26 cellular contexts compared by ENCODE assay signal in genomic region chr12:66152732-66153131, GRCh38. TPM values are rescaled to one million over a fixed set of nuclear protein-coding genes. Genes with fewer than 3 reads are reported as not detected.
DNase-seq lines count a peak whose midpoint lies in the region; ATAC-seq and TF ChIP-seq lines count a peak whose summit lies in the region.
"Had no signal": no experiment of that assay in that cellular context is flagged by ENCODE, and none has a peak within 500 bp of the region (broad histone marks: within the 10 kb centered on the region; RNA-seq: fewer than 3 reads in every experiment).

No MANE protein-coding gene starts in this region.

- H3K36me3 Mint-ChIP-seq in activated CD8-positive, alpha-beta T cell treated with anti-CD3 and anti-CD28 coated beads for 36 hours (ENCODE audit: low read depth), result peaks cover 29% of the 10 kb centered on the region
- peaks cover 22% of the 10 kb centered on the region for H3K36me3 Mint-ChIP-seq in activated CD8-positive, alpha-beta T cell treated with anti-CD3 and anti-CD28 coated beads, Interleukin-2, amount 10 ng/mL, durations not matched to agents 7 days and 5 days (ENCODE audit: low read depth)
- H3K36me3 Mint-ChIP-seq: natural killer cell, type B pancreatic cell had no signal

- TF ChIP-seq EP300 in SK-N-SH (IDR thresholded peaks at IDR 0.05; ENCODE audit: borderline replicate concordance in 1 of 2, low read depth in 1 of 2, low read length in 1 of 2), result no peak

- H3F3A ChIP-seq in SK-N-SH (replicated peaks; ENCODE audit: insufficient read depth), result peaks cover 22% of the 10 kb centered on the region

- H3K4me2 ChIP-seq in SK-N-SH (peak overlapping the region; percentile 63), skeletal muscle satellite cell (ENCODE audit: low read length) (peak overlapping the region; percentile 28)

- H4K20me1 ChIP-seq in SK-N-SH (ENCODE audit: insufficient read depth), result no peaks in the 10 kb centered on the region

- ATAC-seq in activated CD8-positive, alpha-beta T cell treated with anti-CD3 and anti-CD28 coated beads for 36 hours, result no peak
- ATAC-seq in activated CD8-positive, alpha-beta T cell treated with anti-CD3 and anti-CD28 coated beads, Interleukin-2, amount 10 ng/mL, durations not matched to agents 7 days and 5 days, result no peak
- ATAC-seq: activated CD4-positive, CD25-positive, alpha-beta regulatory T cell treated with anti-CD3 and anti-CD28 coated beads, Interleukin-2, amount 50 U/mL, for 24 hours; effector memory CD8-positive, alpha-beta T cell; natural killer cell had no signal

- POLR2A ChIA-PET in activated CD8-positive, alpha-beta T cell treated with anti-CD3 and anti-CD28 coated beads for 36 hours (lab: Charles Lee), result no interaction called here
- POLR2A ChIA-PET in activated CD8-positive, alpha-beta T cell treated with anti-CD3 and anti-CD28 coated beads, Interleukin-2, amount 10 ng/mL, durations not matched to agents 7 days and 5 days (lab: Charles Lee), result interaction anchor here (0.7 kb wide), 1 partner anchor 16 kb away, joined by 3 read pairs; no protein-coding TSS in a partner anchor
- POLR2A ChIA-PET in SK-N-SH (lab: Yijun Ruan, JAX), result no interaction called here

- H3K4me3 Mint-ChIP-seq in activated CD8-positive, alpha-beta T cell treated with anti-CD3 and anti-CD28 coated beads for 36 hours, result no peak overlapping the region
- H3K4me3 Mint-ChIP-seq in activated CD8-positive, alpha-beta T cell treated with anti-CD3 and anti-CD28 coated beads, Interleukin-2, amount 10 ng/mL, durations not matched to agents 7 days and 5 days, result no peak overlapping the region
- H3K4me3 Mint-ChIP-seq: effector memory CD8-positive, alpha-beta T cell; H9; natural killer cell; type B pancreatic cell had no signal

- 54% methylated on average over 1 of the region's 1 CpG for WGBS in SK-N-SH (ENCODE audit: low lambda C conversion rate)

- peaks cover 35% of the 10 kb centered on the region for H3K4me1 Mint-ChIP-seq in activated CD8-positive, alpha-beta T cell treated with anti-CD3 and anti-CD28 coated beads for 36 hours (ENCODE audit: low read depth)
- no peaks in the 10 kb centered on the region for H3K4me1 Mint-ChIP-seq in activated CD8-positive, alpha-beta T cell treated with anti-CD3 and anti-CD28 coated beads, Interleukin-2, amount 10 ng/mL, durations not matched to agents 7 days and 5 days (ENCODE audit: low read depth)
- H3K4me1 Mint-ChIP-seq: H9 had no signal

- H3K27me3 Mint-ChIP-seq in activated CD8-positive, alpha-beta T cell treated with anti-CD3 and anti-CD28 coated beads for 36 hours, result no peaks in the 10 kb centered on the region
- no peaks in the 10 kb centered on the region for H3K27me3 Mint-ChIP-seq in activated CD8-positive, alpha-beta T cell treated with anti-CD3 and anti-CD28 coated beads, Interleukin-2, amount 10 ng/mL, durations not matched to agents 7 days and 5 days (ENCODE audit: low read depth)
- H3K27me3 Mint-ChIP-seq: effector memory CD8-positive, alpha-beta T cell had no signal

- H3K4me1 ChIP-seq in SK-N-SH (ENCODE audit: control insufficient read depth in 1 of 2, insufficient read depth in 2 of 2, low read depth in 1 of 2, low read length in 1 of 2) (peaks cover 0 to 19% of the 10 kb centered on the region in 2 experiments; a peak in 2 of 4 replicates), skeletal muscle satellite cell (ENCODE audit: control insufficient read depth, insufficient read depth, low read length) (peaks cover 29% of the 10 kb centered on the region)

- CTCF ChIA-PET in activated CD8-positive, alpha-beta T cell treated with anti-CD3 and anti-CD28 coated beads for 36 hours (lab: Charles Lee), result no interaction called here
- CTCF ChIA-PET in activated CD8-positive, alpha-beta T cell treated with anti-CD3 and anti-CD28 coated beads, Interleukin-2, amount 10 ng/mL, durations not matched to agents 7 days and 5 days (lab: Charles Lee), result interaction anchor here (1.2 kb wide), 1 partner anchor 16 kb away, joined by 4 read pairs; the partner anchor contains the start of gene TMBIM4
- CTCF ChIA-PET in SK-N-SH (lab: Yijun Ruan, JAX), result no interaction called here

- peak overlapping the region in 1 of 2 experiments; percentile 85; a peak in 2 of 4 replicates for H3K27ac ChIP-seq in SK-N-SH (ENCODE audit: low read depth in 2 of 2, low read length in 1 of 2)

- H3K4me3 ChIP-seq in SK-N-SH (ENCODE audit: low read depth in 2 of 2, low read length in 1 of 2) (no peak overlapping the region; a peak in 1 of 4 replicates), fibroblast of mammary gland (ENCODE audit: control insufficient read depth, low read depth, low read length) (no peak overlapping the region), skeletal muscle satellite cell (ENCODE audit: low read length) (no peak overlapping the region)
- H3K4me3 ChIP-seq: SK-N-MC, stomach had no signal

- peak overlapping the region; percentile 20 for H3K27ac Mint-ChIP-seq in activated CD8-positive, alpha-beta T cell treated with anti-CD3 and anti-CD28 coated beads for 36 hours
- no peak overlapping the region for H3K27ac Mint-ChIP-seq in activated CD8-positive, alpha-beta T cell treated with anti-CD3 and anti-CD28 coated beads, Interleukin-2, amount 10 ng/mL, durations not matched to agents 7 days and 5 days
- H3K27ac Mint-ChIP-seq: H9, type B pancreatic cell had no signal

- peak overlapping the region; percentile 39; the same call in 1 of the 2 replicates for H3K9ac ChIP-seq in SK-N-SH
- H3K9ac ChIP-seq in skeletal muscle satellite cell (ENCODE audit: low read depth, low read length), result no peak overlapping the region

- peaks cover 10 to 25% of the 10 kb centered on the region in 2 experiments for H3K36me3 ChIP-seq in SK-N-SH (replicated peaks in 1 of 2; ENCODE audit: control insufficient read depth in 1 of 2, insufficient read depth in 2 of 2, low read length in 1 of 2)
- H3K36me3 ChIP-seq in skeletal muscle satellite cell (ENCODE audit: insufficient read depth, low read length), result peaks cover 14% of the 10 kb centered on the region

- H2AFZ ChIP-seq in SK-N-SH (ENCODE audit: low read depth), result no peak overlapping the region

- H3K79me2 ChIP-seq in SK-N-SH (ENCODE audit: insufficient read depth), result peaks cover 28% of the 10 kb centered on the region

- DNase-seq in activated CD8-positive, alpha-beta T cell treated with anti-CD3 and anti-CD28 coated beads for 36 hours, result no peak
- no peak for DNase-seq in activated CD8-positive, alpha-beta T cell treated with anti-CD3 and anti-CD28 coated beads, Interleukin-2, amount 10 ng/mL, durations not matched to agents 7 days and 5 days
- DNase-seq in SK-N-SH (no peak), fibroblast of mammary gland (ENCODE audit: low read depth) (peak; percentile 77), globus pallidus (ENCODE audit: low spot score) (no peak), NCI-H1105 treated with DMSO at 0.1 percent for 48 hours (lab: John Stamatoyannopoulos, UW) (no peak), HPDE6-E6E7 (ENCODE audit: extremely low spot score) (no peak)
- DNase-seq: activated effector memory CD4-positive, alpha-beta T cell treated with Interleukin-2 at 50 U/mL for 16 hours; anterior cingulate cortex; effector memory CD8-positive, alpha-beta T cell; H9; hypothalamus; mesendoderm; natural killer cell; NCI-H2029; NCI-H446; NK-92 treated with Interleukin-12 subunit alpha and Interleukin-12 subunit beta, amount 100 ng/mL, for 24 hours; small intestine; stimulated activated CD4-positive, alpha-beta T cell treated with anti-CD3 and anti-CD28 coated beads, Interleukin-2, amount 100 ng/mL, for 48 hours; stomach; T1000 had no signal

- H3K27me3 ChIP-seq in SK-N-SH (ENCODE audit: insufficient read depth), result no peaks in the 10 kb centered on the region
- no peaks in the 10 kb centered on the region for H3K27me3 ChIP-seq in skeletal muscle satellite cell (ENCODE audit: control insufficient read depth, insufficient read depth, low read length)
- H3K27me3 ChIP-seq: stomach had no signal

- no peak for TF ChIP-seq CTCF in activated CD8-positive, alpha-beta T cell treated with anti-CD3 and anti-CD28 coated beads for 36 hours (IDR thresholded peaks at IDR 0.05)
- TF ChIP-seq CTCF in SK-N-SH (IDR thresholded peaks at IDR 0.05) (no peak), fibroblast of mammary gland (conservative IDR thresholded peaks at IDR 0.05; ENCODE audit: control insufficient read depth, insufficient read depth, low read depth, low read length) (no peak)

- no peaks in the 10 kb centered on the region for H3K9me2 ChIP-seq in SK-N-SH

- intact Hi-C loops in activated CD8-positive, alpha-beta T cell treated with anti-CD3 and anti-CD28 coated beads for 36 hours (cut with micrococcal nuclease), result no loop called here

- TF ChIP-seq RAD21 in SK-N-SH (IDR thresholded peaks at IDR 0.05; ENCODE audit: low read length), result no peak

- no peaks in the 10 kb centered on the region for H3K9me3 Mint-ChIP-seq in activated CD8-positive, alpha-beta T cell treated with anti-CD3 and anti-CD28 coated beads for 36 hours
- no peaks in the 10 kb centered on the region for H3K9me3 Mint-ChIP-seq in activated CD8-positive, alpha-beta T cell treated with anti-CD3 and anti-CD28 coated beads, Interleukin-2, amount 10 ng/mL, durations not matched to agents 7 days and 5 days (ENCODE audit: insufficient read depth)
- H3K9me3 Mint-ChIP-seq: effector memory CD8-positive, alpha-beta T cell; H9; natural killer cell; type B pancreatic cell had no signal

- H3K9me3 ChIP-seq in SK-N-SH (no peaks in the 10 kb centered on the region), skeletal muscle satellite cell (replicated peaks; ENCODE audit: low read length) (no peaks in the 10 kb centered on the region)
- H3K9me3 ChIP-seq: stomach had no signal

RNA-seq across cellular contexts. Expression of gene TMBIM4, which starts 17.1 kb away (rescaled TPM):
- 10 to 100 TPM; 41.7 to 45.8 TPM for total RNA-seq in activated CD8-positive, alpha-beta T cell treated with anti-CD3 and anti-CD28 coated beads for 36 hours
- 10 to 100 TPM; 60.5 to 61.6 TPM for total RNA-seq in activated CD8-positive, alpha-beta T cell treated with anti-CD3 and anti-CD28 coated beads, Interleukin-2, amount 10 ng/mL, durations not matched to agents 7 days and 5 days
- 68.5 and 94.6 TPM in 2 replicates for polyA plus RNA-seq in SK-N-SH (2012; rRNA removed)
- polyA plus RNA-seq in SK-N-SH (2012; cell fraction: cytosol; rRNA removed), result 88.9 and 103 TPM in 2 replicates
- 22.3 and 35.3 TPM in 2 replicates for polyA plus RNA-seq in SK-N-SH (2012; cell fraction: nucleus; rRNA removed)
- 87.5 and 111 TPM in 2 replicates for total RNA-seq in skeletal muscle satellite cell (2012; rRNA removed)

RNA-seq across cellular contexts. Expression of gene LLPH, which starts 22.2 kb away (rescaled TPM):
- total RNA-seq in activated CD8-positive, alpha-beta T cell treated with anti-CD3 and anti-CD28 coated beads for 36 hours, result 10 to 100 TPM; 33.6 to 34.1 TPM
- total RNA-seq in activated CD8-positive, alpha-beta T cell treated with anti-CD3 and anti-CD28 coated beads, Interleukin-2, amount 10 ng/mL, durations not matched to agents 7 days and 5 days, result 10 to 100 TPM; 35.9 to 39.1 TPM
- polyA plus RNA-seq in SK-N-SH (2012; rRNA removed), result 7.4 and 9.1 TPM in 2 replicates
- 16.7 and 33.6 TPM in 2 replicates for polyA plus RNA-seq in SK-N-SH (2012; cell fraction: cytosol; rRNA removed)
- polyA plus RNA-seq in SK-N-SH (2012; cell fraction: nucleus; rRNA removed), result 1.3 and 2.8 TPM in 2 replicates
- total RNA-seq in skeletal muscle satellite cell (2012; rRNA removed), result 3.1 and 4.3 TPM in 2 replicates

RNA-seq across cellular contexts. Expression of gene IRAK3, which starts 36.3 kb away (rescaled TPM):
- under 1 TPM; 0.31 to 0.34 TPM for total RNA-seq in activated CD8-positive, alpha-beta T cell treated with anti-CD3 and anti-CD28 coated beads for 36 hours
- total RNA-seq in activated CD8-positive, alpha-beta T cell treated with anti-CD3 and anti-CD28 coated beads, Interleukin-2, amount 10 ng/mL, durations not matched to agents 7 days and 5 days, result under 1 TPM; 0.05 to 0.40 TPM
- polyA plus RNA-seq in SK-N-SH (2012; rRNA removed), result not detected in 2 replicates
- not detected in 2 replicates for polyA plus RNA-seq in SK-N-SH (2012; cell fraction: cytosol; rRNA removed)
- not detected in 2 replicates for polyA plus RNA-seq in SK-N-SH (2012; cell fraction: nucleus; rRNA removed)
- total RNA-seq in skeletal muscle satellite cell (2012; rRNA removed), result 16.2 TPM in 2 replicates
- total RNA-seq: A172 had no signal
